Comparison of ENCODE assay signal across 8 cellular contexts in the genomic region with DNA sequence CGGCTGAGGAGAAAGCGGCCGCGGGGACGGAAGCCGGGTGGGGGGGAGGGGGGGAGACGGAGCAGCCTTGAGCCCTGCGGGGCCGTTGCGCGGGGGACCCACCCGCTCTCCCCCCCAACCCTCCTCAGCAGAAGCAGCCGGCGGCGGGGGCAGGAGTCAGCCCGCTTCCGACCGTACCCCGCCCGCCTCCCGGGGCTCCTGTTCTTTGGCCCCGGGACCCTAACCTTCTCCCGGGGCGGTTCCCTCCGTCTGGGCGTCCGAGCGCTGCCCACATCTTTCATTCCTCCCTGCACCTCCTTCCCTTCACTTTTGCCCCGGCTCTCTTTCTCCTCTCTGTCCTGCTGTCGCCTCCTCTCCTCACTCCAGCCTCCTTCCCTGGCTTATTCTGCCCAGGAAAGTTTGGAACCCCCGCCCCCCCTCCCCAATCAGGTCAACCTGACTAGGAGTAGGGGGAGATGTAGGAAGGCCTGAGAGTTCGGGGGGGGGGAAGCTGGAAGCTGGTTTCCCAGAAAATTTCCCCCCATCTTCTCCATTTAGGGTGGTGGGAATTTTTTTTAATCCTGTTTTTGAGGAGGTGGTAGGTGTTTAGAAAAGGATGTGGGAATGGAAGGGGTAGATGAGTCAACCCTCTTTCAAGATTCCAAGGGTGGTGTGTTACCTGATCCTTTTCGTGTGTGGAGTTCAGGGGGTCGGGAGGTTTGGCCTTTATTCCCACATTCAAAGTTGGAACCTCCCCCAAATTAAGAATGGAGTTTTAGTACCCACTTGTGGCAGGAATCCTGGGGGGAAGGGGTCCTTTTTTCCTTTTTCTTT. TPM values are rescaled to one million over a fixed set of nuclear protein-coding genes. Genes with fewer than 3 reads are reported as not detected.
DNase-seq lines count a peak whose midpoint lies in the region; FAIRE-seq and TF ChIP-seq lines count a peak whose summit lies in the region.

No MANE protein-coding gene starts in this region.

- H3K9ac ChIP-seq in SK-N-SH, result peak overlapping the region; percentile 77; the same call in 1 of the 2 replicates

- H3K27me3 ChIP-seq in SK-N-SH (ENCODE audit: insufficient read depth), result no peaks in the 10 kb centered on the region
- H3K27me3 ChIP-seq in prostate gland (replicated peaks; ENCODE audit: insufficient read depth), result no peaks in the 10 kb centered on the region

- peaks cover 37% of the 10 kb centered on the region for H4K20me1 ChIP-seq in SK-N-SH (ENCODE audit: insufficient read depth)

- no peaks in the 10 kb centered on the region for H3K9me2 ChIP-seq in SK-N-SH

- peaks cover 0 to 20% of the 10 kb centered on the region in 2 experiments; a peak in 2 of 4 replicates for H3K4me1 ChIP-seq in SK-N-SH (ENCODE audit: control insufficient read depth in 1 of 2, insufficient read depth in 2 of 2, low read depth in 1 of 2, low read length in 1 of 2)
- H3K4me1 ChIP-seq in prostate gland (replicated peaks), result peaks cover 9% of the 10 kb centered on the region

- CTCF ChIA-PET in HEK293T (lab: Yijun Ruan, JAX), result no interaction called here
- CTCF ChIA-PET in SK-N-SH (lab: Yijun Ruan, JAX), result interaction anchor here (1.0 to 1.8 kb wide), 3 partner anchors 17 to 209 kb away, joined by 3 to 6 read pairs (median 5); a partner anchor contains a TSS

- H3K4me3 ChIP-seq in SK-N-SH (ENCODE audit: low read depth in 2 of 2, low read length in 1 of 2) (peak overlapping the region; percentile 67 to 91), prostate gland (peak overlapping the region; percentile 84 to 95)

- H3K27ac ChIP-seq in SK-N-SH (ENCODE audit: low read depth in 2 of 2, low read length in 1 of 2) (peak overlapping the region; percentile 48 to 67; a peak in 3 of 4 replicates), prostate gland (peak overlapping the region; percentile 84 to 85)

- H3K4me2 ChIP-seq in SK-N-SH, result peak overlapping the region; percentile 88

- no peak for TF ChIP-seq POLR2A in prostate gland (IDR thresholded peaks at IDR 0.05)

- no peak overlapping the region; the same call in 1 of the 2 replicates for H2AFZ ChIP-seq in SK-N-SH (ENCODE audit: low read depth)

- WGBS in SK-N-SH (ENCODE audit: low lambda C conversion rate), result 3% methylated on average over 17 of the region's 34 CpGs
- 2% methylated on average over 26 of the region's 34 CpGs for WGBS in prostate gland

- TF ChIP-seq CTCF in SK-N-SH (IDR thresholded peaks at IDR 0.05) (no peak), prostate gland (IDR thresholded peaks at IDR 0.05) (no peak)

- TF ChIP-seq EP300 in SK-N-SH (IDR thresholded peaks at IDR 0.05; ENCODE audit: borderline replicate concordance in 1 of 2, low read depth in 1 of 2, low read length in 1 of 2), result no peak

- POLR2A ChIA-PET in HEK293T (lab: Yijun Ruan, JAX) (interaction anchor here (0.8 to 1.5 kb wide), 5 partner anchors 10 to 315 kb away, joined by 3 to 8 read pairs (median 8); a partner anchor contains a TSS), SK-N-SH (lab: Yijun Ruan, JAX) (no interaction called here)

- intact Hi-C loops in prostate gland (cut with DNase I) (no loop called here), posterior cingulate gyrus (cut with DNase I) (loop anchor here (5.0 kb wide), 2 partner anchors 100 to 150 kb away; a partner anchor contains a TSS)

- TF ChIP-seq RAD21 in SK-N-SH (IDR thresholded peaks at IDR 0.05; ENCODE audit: low read length), result no peak

- no peak for FAIRE-seq in urothelium cell line (lab: Jason Lieb, UNC)

- no peaks in the 10 kb centered on the region for H3K9me3 ChIP-seq in SK-N-SH
- no peaks in the 10 kb centered on the region for H3K9me3 ChIP-seq in prostate gland

- DNase-seq in Daoy (ENCODE audit: low read depth) (peak; percentile 52), HEK293T (ENCODE audit: extremely low spot score) (peak; percentile 7), SK-N-SH (no peak), glomerular visceral epithelial cell (ENCODE audit: extremely low spot score) (peak; percentile 6), prostate gland (ENCODE audit: low spot score) (no peak), H4 (ENCODE audit: low spot score) (no peak), posterior cingulate gyrus (no peak), urothelium cell line (ENCODE audit: low spot score) (no peak)

- H3F3A ChIP-seq in SK-N-SH (replicated peaks; ENCODE audit: insufficient read depth), result peaks cover 3% of the 10 kb centered on the region

- H3K36me3 ChIP-seq in SK-N-SH (replicated peaks in 1 of 2; ENCODE audit: control insufficient read depth in 1 of 2, insufficient read depth in 2 of 2, low read length in 1 of 2) (peaks cover 5 to 8% of the 10 kb centered on the region in 2 experiments), prostate gland (no peaks in the 10 kb centered on the region)

- peaks cover 52% of the 10 kb centered on the region for H3K79me2 ChIP-seq in SK-N-SH (ENCODE audit: insufficient read depth)

TF ChIP-seq in HEK293T, 16 proteins besides CTCF, POLR2A, EP300 and RAD21:
- TF ChIP-seq BHLHE40 (IDR thresholded peaks at IDR 0.05; ENCODE audit: borderline replicate concordance) (no peak), TARDBP (IDR thresholded peaks at IDR 0.05) (no peak), CTBP1 (IDR thresholded peaks at IDR 0.05; ENCODE audit: borderline replicate concordance) (no peak), HDGF (IDR thresholded peaks at IDR 0.05; ENCODE audit: borderline replicate concordance) (no peak), LEF1 (IDR thresholded peaks at IDR 0.05; ENCODE audit: borderline replicate concordance) (no peak), L3MBTL2 (conservative IDR thresholded peaks at IDR 0.05) (no peak), SP1 (IDR thresholded peaks at IDR 0.05) (no peak), FOXA1 (IDR thresholded peaks at IDR 0.05) (no peak), ZNF384 (IDR thresholded peaks at IDR 0.05) (no peak), NFRKB (IDR thresholded peaks at IDR 0.05) (no peak), ARNT (IDR thresholded peaks at IDR 0.05) (no peak), ELF4 (IDR thresholded peaks at IDR 0.05) (no peak), FOXK2 (IDR thresholded peaks at IDR 0.05) (no peak), SUZ12 (IDR thresholded peaks at IDR 0.05) (no peak), FOXM1 (IDR thresholded peaks at IDR 0.05; ENCODE audit: borderline replicate concordance) (no peak)
- TF ChIP-seq, protein P1, sequence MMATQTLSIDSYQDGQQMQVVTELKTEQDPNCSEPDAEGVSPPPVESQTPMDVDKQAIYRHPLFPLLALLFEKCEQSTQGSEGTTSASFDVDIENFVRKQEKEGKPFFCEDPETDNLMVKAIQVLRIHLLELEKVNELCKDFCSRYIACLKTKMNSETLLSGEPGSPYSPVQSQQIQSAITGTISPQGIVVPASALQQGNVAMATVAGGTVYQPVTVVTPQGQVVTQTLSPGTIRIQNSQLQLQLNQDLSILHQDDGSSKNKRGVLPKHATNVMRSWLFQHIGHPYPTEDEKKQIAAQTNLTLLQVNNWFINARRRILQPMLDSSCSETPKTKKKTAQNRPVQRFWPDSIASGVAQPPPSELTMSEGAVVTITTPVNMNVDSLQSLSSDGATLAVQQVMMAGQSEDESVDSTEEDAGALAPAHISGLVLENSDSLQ (IDR thresholded peaks at IDR 0.05), result no peak
TF ChIP-seq in HEK293T: peak in this region for 0.

TF ChIP-seq in SK-N-SH, 30 proteins besides CTCF, POLR2A, EP300 and RAD21:
- TF ChIP-seq MXI1 (IDR thresholded peaks at IDR 0.05; ENCODE audit: low read depth, low read length) (no peak), FOSL2 (IDR thresholded peaks at IDR 0.05; ENCODE audit: borderline replicate concordance, low read depth) (0 out of 2 replicates have a peak, but pooled peaks have one; percentile 9)
TF ChIP-seq in SK-N-SH: peak in this region for 1.

RNA-seq across cellular contexts. Expression of a gene that starts 0.4 kb away (rescaled TPM):
- 15.8 and 20.4 TPM in 2 replicates for total RNA-seq in Daoy (2014; rRNA removed; shearing (Covaris generic))
- polyA plus RNA-seq in SK-N-SH (2012; rRNA removed), result 12.3 and 19.2 TPM in 2 replicates
- polyA plus RNA-seq in SK-N-SH (2012; cell fraction: cytosol; rRNA removed), result 13.6 and 14.3 TPM in 2 replicates
- 14.8 and 34.8 TPM in 2 replicates for polyA plus RNA-seq in SK-N-SH (2012; cell fraction: nucleus; rRNA removed)
- 10 to 100 TPM; 19.8 to 37.0 TPM for total RNA-seq in prostate gland
- total RNA-seq in H4 (2014; rRNA removed; shearing (Covaris generic)), result 14.5 and 20.2 TPM in 2 replicates

Comparison
In these comparisons a context has a peak if more than half of its experiments do, and no peak if none do; other contexts are left out.
1. DNase-seq: peak in Daoy (single experiment), HEK293T (single experiment) and glomerular visceral epithelial cell (single experiment); none in SK-N-SH (single experiment), prostate gland (single experiment), H4 (single experiment), posterior cingulate gyrus (0 of 10) and urothelium cell line (single experiment).